In genomic region chr5:175652741-175653663, GRCh38 we compare ENCODE assay signal across 9 cellular contexts.
DNase-seq lines count a peak whose midpoint lies in the region; ATAC-seq lines count a peak whose summit lies in the region.
"Had no signal": no experiment of that assay in that cellular context is flagged by ENCODE, and none has a peak within 500 bp of the region (broad histone marks: within the 10 kb centered on the region; RNA-seq: fewer than 3 reads in every experiment).

No MANE protein-coding gene starts in this region.

- DNase-seq in activated CD4-positive, alpha-beta T cell treated with anti-CD3 and anti-CD28 coated beads for 24 hours (ENCODE audit: low read depth in 2 of 2), result peak; percentile 46 to 76
- DNase-seq in stimulated activated CD8-positive, alpha-beta memory T cell treated with anti-CD3 and anti-CD28 coated beads, Interleukin-7, amount 100 ng/mL, for 4 hours (ENCODE audit: low read depth in 2 of 2), result peak; percentile 70 to 80
- DNase-seq in DMS153 treated with DMSO at 0.1 percent for 48 hours (lab: John Stamatoyannopoulos, UW; ENCODE audit: unreplicated experiment), result no peak
- no peak for DNase-seq in NCI-H1930 (lab: John Stamatoyannopoulos, UW)
- DNase-seq in NCI-H187 (lab: John Stamatoyannopoulos, UW), result no peak

- H3K27ac ChIP-seq in cingulate gyrus (ENCODE audit: low read depth, low read length), result peak overlapping the region; percentile 54

- ATAC-seq in HG02981 (IDR thresholded peaks at IDR 0.05; ENCODE audit: unreplicated experiment) (peak; percentile 66), GM19324 (IDR thresholded peaks at IDR 0.05; ENCODE audit: low FRiP score, unreplicated experiment) (no peak)
- ATAC-seq: HCT116 had no signal

Comparison
In these comparisons a context has a peak if more than half of its experiments do, and no peak if none do; other contexts are left out.
1. DNase-seq: peak in activated CD4-positive, alpha-beta T cell treated with anti-CD3 and anti-CD28 coated beads for 24 hours (2 of 2) and stimulated activated CD8-positive, alpha-beta memory T cell treated with anti-CD3 and anti-CD28 coated beads, Interleukin-7, amount 100 ng/mL, for 4 hours (2 of 2); none in DMS153 treated with DMSO at 0.1 percent for 48 hours (single experiment), NCI-H1930 (0 of 2) and NCI-H187 (0 of 2).